ENCODE assay signal across 8 cellular contexts in the genomic region with DNA sequence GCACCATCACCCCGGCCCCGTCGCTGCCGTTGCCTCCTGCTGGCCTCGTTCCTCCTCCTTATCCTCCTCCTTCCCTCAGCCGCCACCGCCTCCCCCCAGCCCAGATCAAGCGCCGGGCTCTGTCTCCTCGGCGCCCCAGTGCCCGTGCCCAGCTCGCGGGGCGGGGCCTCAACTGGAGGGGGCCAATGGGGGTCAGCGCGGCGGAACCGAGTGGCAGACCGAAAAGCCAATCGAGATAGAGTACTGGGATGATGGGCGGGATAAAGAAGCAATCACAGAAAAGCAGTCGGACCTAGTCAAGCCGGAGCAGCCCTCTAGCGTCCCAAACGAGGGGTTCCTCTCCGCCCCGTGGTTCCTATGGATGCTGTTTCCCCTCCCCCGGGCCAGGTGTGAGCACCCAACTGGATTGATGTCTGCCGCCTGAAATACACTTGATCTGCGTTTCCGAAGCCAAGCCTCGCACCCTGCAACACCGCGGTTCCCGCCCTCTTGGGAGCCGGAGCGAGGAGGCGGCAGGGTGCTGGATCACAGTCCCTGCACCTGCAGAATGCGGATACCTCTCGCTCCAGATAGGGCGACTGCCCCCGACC.
DNase-seq lines count a peak whose midpoint lies in the region; ATAC-seq and TF ChIP-seq lines count a peak whose summit lies in the region.

A gene (minus strand): TSS at position 121 of the 590 bp plus-strand sequence.

- H3K36me3 ChIP-seq in iPS-18a (ENCODE audit: control insufficient read depth, low read depth, low read length), result no peaks in the 10 kb centered on the region

- H3K4me1 ChIP-seq in iPS-18a (ENCODE audit: control insufficient read depth, low read depth, low read length), result peaks cover 14% of the 10 kb centered on the region

- peak within 1 kb of the TSS; percentile 63 for H3K4me3 ChIP-seq in iPS-18a (ENCODE audit: low read length)
- peak within 1 kb of the TSS; percentile 54 for H3K4me3 ChIP-seq in skeletal muscle cell (ENCODE audit: low read depth, low read length)

- in situ Hi-C loops in T47D (cut with HindIII; ENCODE audit: low pct_unique_long_range_greater_than_20kb, low sequenced_read_pairs), result no loop called here

- no peak for TF ChIP-seq CTCF in VCaP (conservative IDR thresholded peaks at IDR 0.05)

- H3K27ac ChIP-seq in VCaP (peak within 1 kb of the TSS; percentile 78), iPS-18a (ENCODE audit: low read length) (no peak within 1 kb of the TSS)

- no peaks in the 10 kb centered on the region for H3K9me3 ChIP-seq in iPS-18a (ENCODE audit: control insufficient read depth, low read depth, low read length)

- peak; percentile 98 to 99 for DNase-seq in NCI-H2081 (lab: John Stamatoyannopoulos, UW)
- DNase-seq in T47D (ENCODE audit: low read depth in 1 of 2, low spot score in 1 of 2), result peak; percentile 96 to 97
- peak; percentile 73 for DNase-seq in skeletal muscle cell (ENCODE audit: low read depth)
- DNase-seq in cortex of kidney (lab: John Stamatoyannopoulos, UW), result no peak

- ATAC-seq in GM18502 (IDR thresholded peaks at IDR 0.05; ENCODE audit: poor library complexity, unreplicated experiment) (peak; percentile 97), HG02943 (IDR thresholded peaks at IDR 0.05; ENCODE audit: low read depth, unreplicated experiment) (peak; percentile 94)

- peaks cover 19% of the 10 kb centered on the region for H3K27me3 ChIP-seq in iPS-18a (ENCODE audit: control insufficient read depth, insufficient read depth, low read length)

- peak within 1 kb of the TSS; percentile 34 for H3K9ac ChIP-seq in iPS-18a (ENCODE audit: low read length)
